Comparison of ENCODE assay signal across 6 cellular contexts in genomic region chr1:224483206-224483605, GRCh38. TPM values are rescaled to one million over a fixed set of nuclear protein-coding genes. Genes with fewer than 3 reads are reported as not detected.
A peak's percentile ranks its signal among the peaks of the same experiment; 100 is the strongest.
DNase-seq lines count a peak whose midpoint lies in the region; ATAC-seq and TF ChIP-seq lines count a peak whose summit lies in the region.
"Not testable (repeated sequence)": the region's sequence is repeated elsewhere in the genome, so short reads cannot be mapped to it uniquely, and the experiment has no call there.

No MANE protein-coding gene starts in this region.

- CTCF ChIA-PET in PC-9 (lab: Charles Lee) (interaction anchor here (0.7 kb wide), 1 partner anchor 83 kb away, joined by 7 read pairs; no protein-coding TSS in a partner anchor), MCF 10A (lab: Yijun Ruan, JAX) (interaction anchor here (0.6 to 3.7 kb wide), 10 partner anchors 10 to 863 kb away, joined by 3 to 30 read pairs (median 4); no protein-coding TSS in a partner anchor)

- peaks cover 34% of the 10 kb centered on the region for H3K4me1 Mint-ChIP-seq in MCF 10A (ENCODE audit: insufficient read depth, unreplicated experiment)

- peaks cover 16% of the 10 kb centered on the region for H3K9me3 Mint-ChIP-seq in MCF 10A (ENCODE audit: unreplicated experiment)

- ATAC-seq in esophagus mucosa (peak; percentile 48), left lung (peak; percentile 29), upper lobe of right lung (peak; percentile 34)

- not testable (repeated sequence) for H3K27me3 ChIP-seq in PC-9 (ENCODE audit: insufficient read depth, low read depth); left lung; upper lobe of right lung

- H3F3A ChIP-seq in PC-9 (ENCODE audit: insufficient read depth, low read depth), result not testable (repeated sequence)

- peaks cover 22% of the 10 kb centered on the region for H3K4me1 ChIP-seq in PC-9 (replicated peaks; ENCODE audit: insufficient read depth)
- H3K4me1 ChIP-seq in left lung, upper lobe of right lung: not testable (repeated sequence)

- TF ChIP-seq CTCF in PC-9 (conservative IDR thresholded peaks at IDR 0.05); MCF 10A (IDR thresholded peaks at IDR 0.05; ENCODE audit: unreplicated experiment); epithelial cell of esophagus (IDR thresholded peaks at IDR 0.05; ENCODE audit: insufficient read depth, low read depth, low read length, missing control alignments); left lung (IDR thresholded peaks at IDR 0.05); upper lobe of right lung (IDR thresholded peaks at IDR 0.05): not testable (repeated sequence)

- not testable (repeated sequence) for H3K79me2 ChIP-seq in PC-9 (ENCODE audit: low read depth)

- H3K9me3 ChIP-seq in PC-9 (ENCODE audit: insufficient read depth, low read depth); left lung; upper lobe of right lung: not testable (repeated sequence)

- not testable (repeated sequence) for H3K27me3 Mint-ChIP-seq in MCF 10A (ENCODE audit: insufficient read depth, unreplicated experiment)

- not testable (repeated sequence) for H3K36me3 ChIP-seq in PC-9 (ENCODE audit: low read depth); left lung; upper lobe of right lung

- peak overlapping the region; percentile 55 for H3K27ac ChIP-seq in PC-9
- not testable (repeated sequence) for H3K27ac ChIP-seq in left lung, upper lobe of right lung

- H3K27ac Mint-ChIP-seq in MCF 10A (ENCODE audit: low read depth, unreplicated experiment), result peak overlapping the region; percentile 61

- not testable (repeated sequence) for H3K36me3 Mint-ChIP-seq in MCF 10A (ENCODE audit: insufficient read depth, unreplicated experiment)

- intact Hi-C loops in PC-9 (cut with micrococcal nuclease; ENCODE audit: unreplicated experiment); MCF 10A (cut with micrococcal nuclease); left lung (cut with DNase I); upper lobe of right lung (cut with DNase I): not testable (repeated sequence)

- not testable (repeated sequence) for H3K4me3 ChIP-seq in PC-9; epithelial cell of esophagus (ENCODE audit: low read length); left lung; upper lobe of right lung

- DNase-seq in PC-9, result peak; percentile 29 to 56
- DNase-seq in MCF 10A (ENCODE audit: unreplicated experiment), result peak; percentile 92
- DNase-seq in epithelial cell of esophagus (ENCODE audit: low read depth), result peak; percentile 51
- DNase-seq in left lung, upper lobe of right lung: not testable (repeated sequence)

- not testable (repeated sequence) for H3K4me3 Mint-ChIP-seq in MCF 10A (ENCODE audit: unreplicated experiment)

- H3K4me2 ChIP-seq in PC-9, result 0 out of 2 replicates have a peak overlapping the region, but pooled peaks have one; percentile 3

- H3K9me2 ChIP-seq in PC-9 (ENCODE audit: insufficient read depth), result not testable (repeated sequence)

- BruUV-seq in PC-9 (replicated peaks; lab: Mats Ljungman, UMichigan); MCF 10A (replicated peaks; lab: Mats Ljungman, UMichigan): not testable (repeated sequence)

- H4K20me1 ChIP-seq in PC-9 (ENCODE audit: insufficient read depth), result not testable (repeated sequence)

- POLR2A ChIA-PET in PC-9 (lab: Charles Lee; ENCODE audit: unreplicated experiment), result not testable (repeated sequence)
- POLR2A ChIA-PET in MCF 10A (lab: Yijun Ruan, JAX), result interaction anchor here (0.6 to 9.8 kb wide), 20 partner anchors 8 to 768 kb away, joined by 3 to 130 read pairs (median 4); no protein-coding TSS in a partner anchor

- H2AFZ ChIP-seq in PC-9, result not testable (repeated sequence)

RNA-seq across cellular contexts. Expression of gene WDR26, which starts 48.6 kb away (rescaled TPM):
- total RNA-seq in PC-9 (2021), result 76.0 and 88.9 TPM in 2 replicates
- total RNA-seq in MCF 10A (2022), result 149 and 156 TPM in 2 replicates
- 52.9 TPM for total RNA-seq in esophagus mucosa
- 10 to 100 TPM; 84.5 to 86.6 TPM for total RNA-seq in left lung
- total RNA-seq in upper lobe of right lung, result 96.1 TPM
